Comparison of ENCODE assay signal across 27 cellular contexts in genomic region chrX:83422836-83423235, GRCh38.
"Had no signal": no experiment of that assay in that cellular context is flagged by ENCODE, and none has a peak within 500 bp of the region (broad histone marks: within the 10 kb centered on the region; RNA-seq: fewer than 3 reads in every experiment).

No MANE protein-coding gene starts in this region.

- H3K36me3 ChIP-seq: stomach, suprapubic skin, thoracic aorta, thyroid gland, tibial artery, tibial nerve, transverse colon, upper lobe of left lung, upper lobe of right lung, uterus, vagina had no signal

- FAIRE-seq: urothelium cell line had no signal

- DNase-seq: stimulated activated CD4-positive, alpha-beta T cell treated with anti-CD3 and anti-CD28 coated beads, Interleukin-2, amount 100 ng/mL, for 48 hours; stimulated activated CD4-positive, alpha-beta T cell treated with anti-CD3 and anti-CD28 coated beads, Interleukin-4, amount 100 ng/mL, for 1 hour; stimulated activated CD4-positive, alpha-beta T cell treated with anti-CD3 and anti-CD28 coated beads, Interleukin-4, amount 100 ng/mL, for 24 hours; stimulated activated CD4-positive, alpha-beta T cell treated with anti-CD3 and anti-CD28 coated beads, Interleukin-4, amount 100 ng/mL, for 4 hours; stimulated activated CD8-positive, alpha-beta memory T cell treated with anti-CD3 and anti-CD28 coated beads, Interleukin-4, amount 100 ng/mL, for 48 hours; stimulated activated naive B cell treated with anti-CD40 and anti-IgM and Interleukin-4, amounts not matched to agents 10 μg/mL and 1 μg/mL and 100 μg/mL, for 72 hours; stimulated activated naive CD4-positive, alpha-beta T cell; stimulated activated naive CD4-positive, alpha-beta T cell treated with Interleukin-2 at 50 U/mL for 16 hours; stimulated activated naive CD8-positive, alpha-beta T cell treated with anti-CD3 and anti-CD28 coated beads, Interleukin-15, amount 100 ng/mL, for 72 hours; stimulated activated naive CD8-positive, alpha-beta T cell treated with anti-CD3 and anti-CD28 coated beads, Interleukin-15, Interleukin-2, amounts not matched to agents 100 U/mL and 50 U/mL, for 24 hours; stomach; substantia nigra; testis; thyroid gland; tibial artery; transverse colon; trophoblast cell; upper lobe of left lung; upper lobe of right lung; uterus had no signal

- H3K4me3 ChIP-seq: stomach, suprapubic skin, testis, thoracic aorta, thyroid gland, tibial artery, tibial nerve, transverse colon, upper lobe of left lung, upper lobe of right lung, uterus, vagina had no signal

- H3K9me3 ChIP-seq: suprapubic skin, testis, thoracic aorta, thyroid gland, transverse colon, upper lobe of left lung, upper lobe of right lung, uterus, vagina had no signal

- H3K27ac ChIP-seq: stomach, suprapubic skin, testis, thoracic aorta, thyroid gland, tibial artery, tibial nerve, transverse colon, upper lobe of left lung, upper lobe of right lung, uterus, vagina had no signal

- H3K4me1 ChIP-seq: stomach, suprapubic skin, testis, thyroid gland, tibial artery, tibial nerve, transverse colon, upper lobe of left lung, upper lobe of right lung, uterus, vagina had no signal

- ATAC-seq: stimulated activated effector memory CD8-positive, alpha-beta T cell treated with anti-CD3 and anti-CD28 coated beads, Interleukin-12 subunit alpha, Interleukin-12 subunit beta, amount 100 ng/mL, for 72 hours; stimulated activated memory B cell treated with anti-CD40 and anti-IgM and Interleukin-4, amounts not matched to agents 10 μg/mL and 1 μg/mL and 100 μg/mL, for 72 hours; stimulated activated naive B cell treated with anti-CD40 and anti-IgM and Interleukin-4, amounts not matched to agents 10 μg/mL and 1 μg/mL and 100 μg/mL, for 72 hours; stimulated activated naive CD8-positive, alpha-beta T cell treated with anti-CD3 and anti-CD28 coated beads, Interleukin-15, amount 100 ng/mL, for 72 hours; stimulated activated naive CD8-positive, alpha-beta T cell treated with anti-CD3 and anti-CD28 coated beads, Interleukin-15, Interleukin-2, amounts not matched to agents 100 U/mL and 50 U/mL, for 24 hours; upper lobe of right lung had no signal
